18 cellular contexts compared by ENCODE assay signal in genomic region chrX:106341823-106342222, GRCh38.
DNase-seq lines count a peak whose midpoint lies in the region; ATAC-seq, FAIRE-seq and TF ChIP-seq lines count a peak whose summit lies in the region.
"Had no signal": no experiment of that assay in that cellular context is flagged by ENCODE, and none has a peak within 500 bp of the region (broad histone marks: within the 10 kb centered on the region; RNA-seq: fewer than 3 reads in every experiment).

No MANE protein-coding gene starts in this region.

- no peaks in the 10 kb centered on the region for H3K4me1 ChIP-seq in A549
- no peaks in the 10 kb centered on the region for H3K4me1 ChIP-seq in GM23338 (ENCODE audit: insufficient read depth)
- H3K4me1 ChIP-seq in MM.1S (ENCODE audit: low read length): no peaks in the 10 kb centered on the region

- H3K9ac ChIP-seq in MM.1S (ENCODE audit: low read length): no peak overlapping the region

- CTCF ChIA-PET in A549 (lab: Yijun Ruan, JAX): no interaction called here

- peaks cover 49% of the 10 kb centered on the region for H3K9me3 Mint-ChIP-seq in GM23338

- H3K36me3 ChIP-seq in GM23338 (ENCODE audit: insufficient read depth) (peaks cover 9% of the 10 kb centered on the region), MM.1S (replicated peaks; ENCODE audit: insufficient read depth, low read length) (no peaks in the 10 kb centered on the region)

- no peak for TF ChIP-seq RAD21 in A549 (conservative IDR thresholded peaks at IDR 0.05 in 1 of 2, IDR thresholded peaks at IDR 0.05 in 1 of 2)

- H3K79me2 ChIP-seq in GM23338 (replicated peaks; ENCODE audit: insufficient read depth): no peaks in the 10 kb centered on the region
- no peaks in the 10 kb centered on the region for H3K79me2 ChIP-seq in MM.1S (ENCODE audit: low read length)

- no peak for TF ChIP-seq CTCF in A549 (IDR thresholded peaks at IDR 0.05)
- no peak for TF ChIP-seq CTCF in GM23338 (conservative IDR thresholded peaks at IDR 0.05; ENCODE audit: low read depth in 2 of 2)
- TF ChIP-seq CTCF in lower leg skin (IDR thresholded peaks at IDR 0.05): no peak
- no peak for TF ChIP-seq CTCF in MM.1S (IDR thresholded peaks at IDR 0.05; ENCODE audit: low read length)

- H3K27ac Mint-ChIP-seq in GM23338: no peak overlapping the region

- H4K20me1 ChIP-seq in GM23338 (replicated peaks; ENCODE audit: insufficient read depth): no peaks in the 10 kb centered on the region
- H4K20me1 ChIP-seq in MM.1S (ENCODE audit: insufficient read depth, low read length): no peaks in the 10 kb centered on the region

- WGBS in A549 (ENCODE audit: missing lambda C conversion rate): 2% methylated on average over 3 of the region's 3 CpGs
- 54 to 56% methylated on average over 3 of the region's 3 CpGs for WGBS in lower leg skin, 2 donors

- H3K4me2 ChIP-seq in A549: no peak overlapping the region
- H3K4me2 ChIP-seq in GM23338: no peak overlapping the region
- no peak overlapping the region for H3K4me2 ChIP-seq in MM.1S (ENCODE audit: low read depth, low read length)

- H3K9me3 ChIP-seq in A549 (no peaks in the 10 kb centered on the region), MM.1S (replicated peaks; ENCODE audit: insufficient read depth, low read length) (no peaks in the 10 kb centered on the region)

- H3K27me3 ChIP-seq in GM23338 (ENCODE audit: insufficient read depth): no peaks in the 10 kb centered on the region
- no peaks in the 10 kb centered on the region for H3K27me3 ChIP-seq in MM.1S (replicated peaks; ENCODE audit: insufficient read depth, low read length)

- H2AFZ ChIP-seq in GM23338 (no peak overlapping the region), MM.1S (ENCODE audit: low read length) (no peak overlapping the region)

- H3K27me3 Mint-ChIP-seq in GM23338 (ENCODE audit: insufficient read depth, low read depth, poor library complexity): no peaks in the 10 kb centered on the region

- no peak overlapping the region for H3K27ac ChIP-seq in A549
- H3K27ac ChIP-seq in GM23338 (ENCODE audit: low read depth): no peak overlapping the region
- H3K27ac ChIP-seq in MM.1S (ENCODE audit: low read length): no peak overlapping the region
- H3K27ac ChIP-seq: C4-2B, HL-60 had no signal

- H3K9me2 ChIP-seq in GM23338 (ENCODE audit: insufficient read depth) (no peaks in the 10 kb centered on the region), MM.1S (replicated peaks; ENCODE audit: insufficient read depth, low read length) (no peaks in the 10 kb centered on the region)

- intact Hi-C loops in lower leg skin (cut with DNase I; ENCODE audit: low total_unique reads): no loop called here

- POLR2A ChIA-PET in A549 (lab: Yijun Ruan, JAX): no interaction called here

- DNase-seq in A549 (ENCODE audit: low read depth in 1 of 2, low spot score in 1 of 2) (peak in 1 of 2 experiments; percentile 2), GM23338 (ENCODE audit: low spot score) (peak; percentile 14), RCC 7860 (ENCODE audit: low spot score) (no peak), iris pigment epithelial cell (ENCODE audit: low read depth) (peak; percentile 0), lower leg skin (ENCODE audit: low spot score in 2 of 2) (no peak), MM.1S (no peak)
- no peak for DNase-seq in stimulated activated CD4-positive, alpha-beta T cell treated with anti-CD3 and anti-CD28 coated beads, Interleukin-4, amount 100 ng/mL, for 1 hour
- DNase-seq: ACHN, AML-193, H7, IMR-90, Karpas-422, NCI-H1105, NCI-H510A, NCI-H748 treated with DMSO at 0.1 percent for 48 hours, T-helper 1 cell had no signal

- no peaks in the 10 kb centered on the region for H3K4me1 Mint-ChIP-seq in GM23338

- TF ChIP-seq POLR2A in A549 (IDR thresholded peaks at IDR 0.05; ENCODE audit: low read length) (no peak), lower leg skin (IDR thresholded peaks at IDR 0.05) (no peak)

- FAIRE-seq in A549 (lab: Jason Lieb, UNC) (peak; percentile 43), RCC 7860 (lab: Jason Lieb, UNC) (peak; percentile 2)

- H3F3A ChIP-seq in GM23338 (replicated peaks; ENCODE audit: low read depth) (no peaks in the 10 kb centered on the region), MM.1S (ENCODE audit: insufficient read depth, low read length) (no peaks in the 10 kb centered on the region)

- H3K36me3 Mint-ChIP-seq in GM23338 (ENCODE audit: low read depth): 0 out of 3 replicates have a peak, but pooled peaks cover 3% of the 10 kb centered on the region

- no peak for TF ChIP-seq EP300 in A549 (IDR thresholded peaks at IDR 0.05)

- H3K4me3 ChIP-seq in A549 (no peak overlapping the region), GM23338 (no peak overlapping the region), lower leg skin (ENCODE audit: low read depth, poor library complexity, severe bottlenecking) (no peak overlapping the region), MM.1S (ENCODE audit: low read length) (no peak overlapping the region)

- ATAC-seq in A549 (no peak), GM23338 (no peak)

- H3K4me3 Mint-ChIP-seq in GM23338: no peak overlapping the region

TF ChIP-seq in A549, 52 proteins besides CTCF, POLR2A, EP300 and RAD21:
- TF ChIP-seq ELK1 (IDR thresholded peaks at IDR 0.05; ENCODE audit: low read depth, low read length): no peak
- peak; percentile 82 for TF ChIP-seq ZFP36 (IDR thresholded peaks at IDR 0.05; ENCODE audit: borderline replicate concordance, partially characterized antibody)
TF ChIP-seq in A549: peak in this region for 1.

TF ChIP-seq in GM23338, 12 proteins besides CTCF, POLR2A, EP300 and RAD21 (continues in another document):
- TF ChIP-seq POLR2AphosphoS5 (IDR thresholded peaks at IDR 0.05; ENCODE audit: low read depth) (no peak), ETS1 (IDR thresholded peaks at IDR 0.05) (no peak), EZH2 (IDR thresholded peaks at IDR 0.05; ENCODE audit: low read depth, unreplicated experiment) (no peak), EZH2phosphoT487 (IDR thresholded peaks at IDR 0.05; ENCODE audit: unreplicated experiment) (no peak), CREB1 (CRISPR knock-in tag; IDR thresholded peaks at IDR 0.05; ENCODE audit: low read depth) (no peak), ZNF331 (CRISPR knock-in tag; IDR thresholded peaks at IDR 0.05; ENCODE audit: low read depth) (no peak), JUNB (IDR thresholded peaks at IDR 0.05; ENCODE audit: unreplicated experiment) (no peak), ZNF114 (CRISPR knock-in tag; IDR thresholded peaks at IDR 0.05) (no peak)

Comparison
In these comparisons a context has a peak if more than half of its experiments do, and no peak if none do; other contexts are left out.
1. DNase-seq: peak in GM23338 (single experiment) and iris pigment epithelial cell (single experiment); none in RCC 7860 (single experiment), lower leg skin (0 of 2), MM.1S (single experiment) and stimulated activated CD4-positive, alpha-beta T cell treated with anti-CD3 and anti-CD28 coated beads, Interleukin-4, amount 100 ng/mL, for 1 hour (single experiment).